In the genomic region with DNA sequence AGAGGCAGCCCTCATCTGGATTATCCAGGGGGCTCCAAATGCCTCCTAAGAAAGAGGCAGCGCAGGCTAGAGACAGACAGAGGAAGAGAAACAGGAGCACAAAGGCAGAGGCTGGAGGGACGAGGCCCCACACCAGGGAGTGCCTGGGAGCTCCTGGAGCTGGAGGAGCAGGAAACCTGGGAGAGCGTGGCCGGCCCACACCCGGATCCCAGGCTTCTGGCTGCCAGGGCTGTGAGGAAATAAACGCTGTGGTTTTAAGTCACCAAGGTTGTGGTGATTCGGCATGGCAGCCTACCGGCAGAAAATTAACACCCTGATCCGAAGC, we compare ENCODE assay signal across 31 cellular contexts.
DNase-seq lines count a peak whose midpoint lies in the region; ATAC-seq, FAIRE-seq and TF ChIP-seq lines count a peak whose summit lies in the region.
"Had no signal": no experiment of that assay in that cellular context is flagged by ENCODE, and none has a peak within 500 bp of the region (broad histone marks: within the 10 kb centered on the region; RNA-seq: fewer than 3 reads in every experiment).

No MANE protein-coding gene starts in this region.

- TF ChIP-seq CTCF in breast epithelium (IDR thresholded peaks at IDR 0.05) (no peak), kidney (IDR thresholded peaks at IDR 0.05; ENCODE audit: borderline replicate concordance, extremely low read depth, insufficient read depth) (no peak), spleen (IDR thresholded peaks at IDR 0.05 in 8 of 11, conservative IDR thresholded peaks at IDR 0.05 in 3 of 11) (no peak), Peyer's patch (IDR thresholded peaks at IDR 0.05) (no peak)

- no peak for FAIRE-seq in kidney (lab: Jason Lieb, UNC)
- FAIRE-seq: G401.6, HepG2, TTC549 had no signal

- no peak overlapping the region for H3K9ac ChIP-seq in kidney (ENCODE audit: low read length in 2 of 2)

- H3K27ac ChIP-seq in breast epithelium (peak overlapping the region in 1 of 2 donors; percentile 7), kidney (ENCODE audit: low read depth in 2 of 2, low read length in 2 of 2) (no peak overlapping the region), spleen (no peak overlapping the region), Peyer's patch (no peak overlapping the region)
- H3K27ac ChIP-seq: 22Rv1, coronary artery, HL-60, suprapubic skin, upper lobe of left lung had no signal

- no peak for ATAC-seq in HG03025 (IDR thresholded peaks at IDR 0.05; ENCODE audit: low FRiP score, unreplicated experiment)
- ATAC-seq: activated T-cell treated with anti-CD3 and anti-CD28 coated beads, Interleukin-2, amount 50 U/mL, for 4 hours; left lobe of liver; stimulated activated memory B cell treated with anti-CD40 and anti-IgM and Interleukin-4, amounts not matched to agents 10 μg/mL and 1 μg/mL and 100 μg/mL, for 72 hours had no signal

- in situ Hi-C loops in T47D (cut with HindIII; ENCODE audit: low pct_unique_long_range_greater_than_20kb, low sequenced_read_pairs): no loop called here

- H3K4me1 ChIP-seq in breast epithelium: no peaks in the 10 kb centered on the region
- no peaks in the 10 kb centered on the region for H3K4me1 ChIP-seq in kidney (ENCODE audit: control insufficient read depth in 1 of 2, insufficient read depth in 1 of 2, low read depth in 1 of 2, low read length in 2 of 2)
- H3K4me1 ChIP-seq in spleen: peaks cover 0 to 6% (median 0%) of the 10 kb centered on the region in 6 donors
- no peaks in the 10 kb centered on the region for H3K4me1 ChIP-seq in Peyer's patch
- H3K4me1 ChIP-seq: Caco-2, upper lobe of left lung had no signal

- intact Hi-C loops in breast epithelium (cut with DNase I; ENCODE audit: low total_unique reads): no loop called here
- intact Hi-C loops in kidney (cut with DNase I): no loop called here
- intact Hi-C loops in spleen (cut with DNase I; ENCODE audit: low total_unique reads): no loop called here

- 18 to 40% (median 32%) methylated on average over 8 to 9 of the region's 9 CpGs for WGBS in spleen, 5 donors

- no peak overlapping the region for H3K4me3 ChIP-seq in breast epithelium
- H3K4me3 ChIP-seq in kidney (ENCODE audit: low read length in 2 of 2): no peak overlapping the region
- no peak overlapping the region for H3K4me3 ChIP-seq in spleen
- no peak overlapping the region for H3K4me3 ChIP-seq in Peyer's patch
- H3K4me3 ChIP-seq: coronary artery, suprapubic skin, upper lobe of left lung had no signal

- H3K9me3 ChIP-seq in breast epithelium: no peaks in the 10 kb centered on the region
- H3K9me3 ChIP-seq in kidney (ENCODE audit: control insufficient read depth in 1 of 2, low read length in 2 of 2): no peaks in the 10 kb centered on the region
- no peaks in the 10 kb centered on the region for H3K9me3 ChIP-seq in spleen
- no peaks in the 10 kb centered on the region for H3K9me3 ChIP-seq in Peyer's patch
- H3K9me3 ChIP-seq: Caco-2, suprapubic skin, upper lobe of left lung had no signal

- H3K36me3 ChIP-seq in breast epithelium: no peaks in the 10 kb centered on the region
- H3K36me3 ChIP-seq in kidney (ENCODE audit: control insufficient read depth in 1 of 2, insufficient read depth in 2 of 2, low read length in 2 of 2): no peaks in the 10 kb centered on the region
- H3K36me3 ChIP-seq in spleen: no peaks in the 10 kb centered on the region
- H3K36me3 ChIP-seq in Peyer's patch: no peaks in the 10 kb centered on the region
- H3K36me3 ChIP-seq: suprapubic skin, upper lobe of left lung had no signal

- TF ChIP-seq POLR2A in breast epithelium (IDR thresholded peaks at IDR 0.05): no peak
- TF ChIP-seq POLR2A in spleen (IDR thresholded peaks at IDR 0.05): no peak
- TF ChIP-seq POLR2A in Peyer's patch (IDR thresholded peaks at IDR 0.05): no peak

- H3K27me3 ChIP-seq in breast epithelium (peaks cover 0 to 35% of the 10 kb centered on the region in 2 donors), spleen (replicated peaks in 1 of 7) (peaks cover 0 to 83% (median 0%) of the 10 kb centered on the region in 7 donors), Peyer's patch (no peaks in the 10 kb centered on the region)
- H3K27me3 ChIP-seq: upper lobe of left lung had no signal

- DNase-seq in T47D (ENCODE audit: low read depth in 1 of 2, low spot score in 1 of 2) (peak; percentile 47 to 60), breast epithelium (ENCODE audit: low spot score in 2 of 2) (no peak), NCI-H226 (peak; percentile 13), kidney (peak; percentile 49), spleen (peak; percentile 37), Peyer's patch (no peak), DMS 273 treated with DMSO at 0.1 percent for 48 hours (lab: John Stamatoyannopoulos, UW) (no peak)
- DNase-seq: activated CD4-positive, alpha-beta T cell treated with anti-CD3 and anti-CD28 coated beads, Interleukin-2, amount 50 U/mL, for 1 hour; activated CD4-positive, CD25-positive, alpha-beta regulatory T cell; activated gamma-delta T cell; activated naive CD8-positive, alpha-beta T cell treated with anti-CD3 and anti-CD28 coated beads for 36 hours; activated T-cell treated with anti-CD3 and anti-CD28 coated beads, Interleukin-2, amount 50 U/mL, for 4 hours; Caco-2; caudate nucleus; effector memory CD4-positive, alpha-beta T cell; Karpas-422; mesenchymal stem cell; NCI-H146; NCI-H82; T-helper 1 cell had no signal

Comparison
In these comparisons a context has a peak if more than half of its experiments do, and no peak if none do; other contexts are left out.
1. DNase-seq: peak in T47D (2 of 2), NCI-H226 (single experiment), kidney (single experiment) and spleen (single experiment); none in breast epithelium (0 of 2), Peyer's patch (0 of 3) and DMS 273 treated with DMSO at 0.1 percent for 48 hours (single experiment).